ENCODE assay signal across 14 cellular contexts in genomic region chr12:6443361-6443983, GRCh38. TPM values are rescaled to one million over a fixed set of nuclear protein-coding genes. Genes with fewer than 3 reads are reported as not detected.
A peak's percentile ranks its signal among the peaks of the same experiment; 100 is the strongest.
DNase-seq lines count a peak whose midpoint lies in the region; ATAC-seq, FAIRE-seq and TF ChIP-seq lines count a peak whose summit lies in the region.
"Had no signal": no experiment of that assay in that cellular context is flagged by ENCODE, and none has a peak within 500 bp of the region (broad histone marks: within the 10 kb centered on the region; RNA-seq: fewer than 3 reads in every experiment).

No MANE protein-coding gene starts in this region.

- H4K5ac ChIP-seq in H1 (ENCODE audit: insufficient read length, low read depth, low read length): no peak overlapping the region

- POLR2A ChIA-PET in H1 (lab: Charles Lee; ENCODE audit: partially characterized antibody): interaction anchor here (0.8 to 4.2 kb wide), 10 partner anchors 8 to 100 kb away, joined by 3 to 22 read pairs (median 5); partner anchors contain the start of genes GAPDH, TAPBPL and VAMP1

- H2BK5ac ChIP-seq in H1 (ENCODE audit: low read depth, low read length): 0 out of 2 replicates have a peak overlapping the region, but pooled peaks have one; percentile 21

- no peak for DNase-seq in H1 (ENCODE audit: low read depth in 1 of 2, low spot score in 2 of 2)
- DNase-seq: COR-L47; effector CD4-positive, alpha-beta T cell; hypothalamus; NCI-H526 had no signal

- 85% methylated on average over 9 of the region's 9 CpGs; no CpG with 5 or more reads in 1 of the 2 experiments for WGBS in H1 (ENCODE audit: extremely low coverage in 1 of 2, insufficient coverage in 1 of 2, insufficient read length in 1 of 2, insufficient replicate concordance in 2 of 2, low coverage in 1 of 2, low lambda C conversion rate in 2 of 2, missing lambda C conversion rate in 1 of 2), 2 experiments

- no peak for TF ChIP-seq POLR2A in H1 (IDR thresholded peaks at IDR 0.05; ENCODE audit: control extremely low read depth in 1 of 2, low read depth in 2 of 2, low read length in 2 of 2)

- H3K14ac ChIP-seq in H1 (ENCODE audit: insufficient read length): no peak overlapping the region

- no peak overlapping the region for H2AK5ac ChIP-seq in H1 (ENCODE audit: low read depth, low read length)

- no peak overlapping the region for H4K91ac ChIP-seq in H1 (replicated peaks; ENCODE audit: insufficient read length, low read length)

- H3K56ac ChIP-seq in H1 (replicated peaks; ENCODE audit: insufficient read length, low read depth, low read length): no peak overlapping the region

- TF ChIP-seq EP300 in H1 (IDR thresholded peaks at IDR 0.05; ENCODE audit: borderline replicate concordance in 1 of 2, low read depth in 2 of 2, low read length in 2 of 2): no peak

- no peak overlapping the region for H4K8ac ChIP-seq in H1 (ENCODE audit: extremely low read depth, insufficient read depth, low read length)

- peaks cover 0 to 13% (median 0%) of the 10 kb centered on the region in 11 experiments; a peak in 2 of 22 replicates for H3K36me3 ChIP-seq in BLaER1 treated with 17β-estradiol and CSF1 and Interleukin-3, amounts not matched to agents 10 nM and 100 nM
- H3K36me3 ChIP-seq in OCI-LY3 (replicated peaks; ENCODE audit: low read depth, low read length) (peaks cover 4% of the 10 kb centered on the region), H1 (ENCODE audit: control insufficient read depth in 2 of 4, insufficient read depth in 4 of 4, low read length in 3 of 4) (no peaks in the 10 kb centered on the region)

- no peak for FAIRE-seq in H1 (lab: Jason Lieb, UNC)

- no peak overlapping the region for H3K4me3 ChIP-seq in BLaER1 treated with 17β-estradiol and CSF1 and Interleukin-3, amounts not matched to agents 10 nM and 100 nM
- H3K4me3 ChIP-seq in OCI-LY3 (ENCODE audit: low read length) (no peak overlapping the region), H1 (ENCODE audit: extremely low read depth in 1 of 4, insufficient read depth in 2 of 4, low read depth in 3 of 4, low read length in 4 of 4) (no peak overlapping the region)
- H3K4me3 ChIP-seq: thoracic aorta had no signal

- no peak overlapping the region for H2BK12ac ChIP-seq in H1 (ENCODE audit: low read depth, low read length)

- TF ChIP-seq CTCF in OCI-LY3 (IDR thresholded peaks at IDR 0.05; ENCODE audit: low read depth, low read length) (no peak), H1 (IDR thresholded peaks at IDR 0.05; ENCODE audit: control extremely low read depth in 1 of 3, insufficient read depth in 1 of 3, low read depth in 1 of 3, low read length in 3 of 3) (no peak)

- H3K23ac ChIP-seq in H1 (ENCODE audit: insufficient read length): no peak overlapping the region

- no peaks in the 10 kb centered on the region for H3K23me2 ChIP-seq in H1 (ENCODE audit: low read depth, low read length)

- H2BK20ac ChIP-seq in H1 (ENCODE audit: low read length): no peak overlapping the region

- ATAC-seq in GM18907 (IDR thresholded peaks at IDR 0.05; ENCODE audit: unreplicated experiment) (peak; percentile 32), HG03039 (IDR thresholded peaks at IDR 0.05; ENCODE audit: unreplicated experiment) (no peak), HG03571 (IDR thresholded peaks at IDR 0.05; ENCODE audit: unreplicated experiment) (no peak), HG03442 (IDR thresholded peaks at IDR 0.05; ENCODE audit: unreplicated experiment) (no peak), GM21390 (IDR thresholded peaks at IDR 0.05; ENCODE audit: unreplicated experiment) (no peak)

- no peak overlapping the region for H3K4ac ChIP-seq in H1 (replicated peaks; ENCODE audit: insufficient read length, low read depth, low read length)

- no peak for TF ChIP-seq RAD21 in H1 (IDR thresholded peaks at IDR 0.05 in 1 of 2, conservative IDR thresholded peaks at IDR 0.05 in 1 of 2; ENCODE audit: low read depth in 2 of 2, low read length in 2 of 2)

- H3K79me1 ChIP-seq in H1 (ENCODE audit: low read depth, low read length): no peaks in the 10 kb centered on the region

- H3K18ac ChIP-seq in H1 (ENCODE audit: extremely low read depth, low read length): no peak overlapping the region

- peak overlapping the region in 7 of 11 experiments; percentile 2 to 56 (median 25); a peak in 7 of 22 replicates for H3K9ac ChIP-seq in BLaER1 treated with 17β-estradiol and CSF1 and Interleukin-3, amounts not matched to agents 10 nM and 100 nM
- H3K9ac ChIP-seq in OCI-LY3 (ENCODE audit: low read length) (no peak overlapping the region), H1 (replicated peaks in 1 of 4; ENCODE audit: extremely low read depth in 1 of 4, low read depth in 3 of 4, low read length in 3 of 4) (no peak overlapping the region)

- H2AFZ ChIP-seq in OCI-LY3 (ENCODE audit: low read depth, low read length) (no peak overlapping the region), H1 (ENCODE audit: low read length) (no peak overlapping the region)

- CTCF ChIA-PET in H1 (lab: Charles Lee; ENCODE audit: partially characterized antibody): interaction anchor here (1.3 to 5.1 kb wide), 8 partner anchors 9 to 117 kb away, joined by 3 to 42 read pairs (median 10); no protein-coding TSS in a partner anchor

- peak overlapping the region in 7 of 11 experiments; percentile 29 to 71 (median 58); a peak in 14 of 22 replicates for H3K27ac ChIP-seq in BLaER1 treated with 17β-estradiol and CSF1 and Interleukin-3, amounts not matched to agents 10 nM and 100 nM
- H3K27ac ChIP-seq in OCI-LY3 (ENCODE audit: low read length) (no peak overlapping the region), H1 (ENCODE audit: low read depth, low read length) (no peak overlapping the region)
- H3K27ac ChIP-seq: thoracic aorta had no signal

- H2BK15ac ChIP-seq in H1 (ENCODE audit: low read length): no peak overlapping the region

- H3K4me1 ChIP-seq in BLaER1 treated with 17β-estradiol and CSF1 and Interleukin-3, amounts not matched to agents 10 nM and 100 nM: peaks cover 53 to 83% (median 69%) of the 10 kb centered on the region in 10 experiments
- H3K4me1 ChIP-seq in OCI-LY3 (ENCODE audit: low read length) (peaks cover 24% of the 10 kb centered on the region), H1 (replicated peaks in 1 of 4; ENCODE audit: control insufficient read depth in 3 of 4, insufficient read depth in 4 of 4, low read length in 3 of 4) (no peaks in the 10 kb centered on the region)

- peak overlapping the region; percentile 19 to 95 (median 81) for H3K4me2 ChIP-seq in BLaER1 treated with 17β-estradiol and CSF1 and Interleukin-3, amounts not matched to agents 10 nM and 100 nM
- peak overlapping the region; percentile 24; the same call in 1 of the 2 replicates for H3K4me2 ChIP-seq in OCI-LY3 (ENCODE audit: low read length)
- H3K4me2 ChIP-seq in H1 (ENCODE audit: insufficient read depth in 1 of 2, low read depth in 2 of 2, low read length in 2 of 2): no peak overlapping the region

- no peaks in the 10 kb centered on the region for H3K27me3 ChIP-seq in BLaER1 treated with 17β-estradiol and CSF1 and Interleukin-3, amounts not matched to agents 10 nM and 100 nM
- H3K27me3 ChIP-seq in OCI-LY3 (ENCODE audit: low read depth, low read length) (no peaks in the 10 kb centered on the region), H1 (replicated peaks in 1 of 4; ENCODE audit: control insufficient read depth in 3 of 4, extremely low read depth in 1 of 4, insufficient read depth in 3 of 4, low read length in 3 of 4) (no peaks in the 10 kb centered on the region)

- no peaks in the 10 kb centered on the region for H4K20me1 ChIP-seq in BLaER1 treated with 17β-estradiol and CSF1 and Interleukin-3, amounts not matched to agents 10 nM and 100 nM
- H4K20me1 ChIP-seq in OCI-LY3 (ENCODE audit: insufficient read depth, low read length) (no peaks in the 10 kb centered on the region), H1 (replicated peaks in 1 of 2; ENCODE audit: control insufficient read depth in 1 of 2, insufficient read depth in 2 of 2, low read length in 2 of 2) (no peaks in the 10 kb centered on the region)

- no peaks in the 10 kb centered on the region for H3K9me3 ChIP-seq in BLaER1 treated with 17β-estradiol and CSF1 and Interleukin-3, amounts not matched to agents 10 nM and 100 nM (replicated peaks in 1 of 11)
- peaks cover 13% of the 10 kb centered on the region; the same call in 1 of the 2 replicates for H3K9me3 ChIP-seq in OCI-LY3 (ENCODE audit: insufficient read depth, low read length)
- H3K9me3 ChIP-seq in H1 (ENCODE audit: insufficient read depth in 2 of 2, low read depth in 1 of 2, low read length in 1 of 2): no peaks in the 10 kb centered on the region
- H3K9me3 ChIP-seq: thoracic aorta had no signal

- no peak overlapping the region for H2BK120ac ChIP-seq in H1 (replicated peaks; ENCODE audit: low read depth, low read length)

- H3K79me2 ChIP-seq in OCI-LY3 (ENCODE audit: low read length) (no peaks in the 10 kb centered on the region), H1 (ENCODE audit: control insufficient read depth in 1 of 2, insufficient read depth in 2 of 2, low read length in 2 of 2) (no peaks in the 10 kb centered on the region)

RNA-seq across cellular contexts. Expression of gene CD27, which starts 1.3 kb away (rescaled TPM):
- 0.28 TPM in 1 of 2 replicates, not detected in the other for total RNA-seq in H1 (2021; fragmentation: NEBNext Ultra II Directional; extraction: Animal tissue kit (Norgen Biotek cat#: 25700))
- 0.39 TPM in 2 replicates for polyA plus RNA-seq in H1 (2011; rRNA removed)
- 0.30 TPM for polyA plus RNA-seq in H1 (2011; cell fraction: cytosol; rRNA removed)
- 0.19 TPM for polyA plus RNA-seq in H1 (2011; cell fraction: nucleus; rRNA removed)
- polyA plus RNA-seq in H1 (2012, experiment 1 of 2): 0.31 to 0.60 TPM (median 0.42 TPM) in 4 replicates
- 0.31 TPM for polyA plus RNA-seq in H1 (2012, experiment 2 of 2)
- 0.18 TPM for polyA plus RNA-seq in H1 (2013, experiment 1 of 2)
- polyA plus RNA-seq in H1 (2013, experiment 2 of 2): 0.13 TPM
- polyA minus RNA-seq in H1 (2011; rRNA and poly(A)+ RNA removed): 0.22 and 0.60 TPM in 2 replicates
- not detected for polyA minus RNA-seq in H1 (2011; cell fraction: cytosol; rRNA and poly(A)+ RNA removed)
- not detected for polyA minus RNA-seq in H1 (2011; cell fraction: nucleus; rRNA and poly(A)+ RNA removed)
- total RNA-seq: MCF 10A had no signal

RNA-seq across cellular contexts. Expression of gene TAPBPL, which starts 8.4 kb away (rescaled TPM):
- total RNA-seq in H1 (2021; fragmentation: NEBNext Ultra II Directional; extraction: Animal tissue kit (Norgen Biotek cat#: 25700)): 0.61 and 0.67 TPM in 2 replicates
- 1.5 and 1.6 TPM in 2 replicates for polyA plus RNA-seq in H1 (2011; rRNA removed)
- polyA plus RNA-seq in H1 (2011; cell fraction: cytosol; rRNA removed): 0.72 TPM
- polyA plus RNA-seq in H1 (2011; cell fraction: nucleus; rRNA removed): 1.7 TPM
- 1.3 to 2.0 TPM (median 1.6 TPM) in 4 replicates for polyA plus RNA-seq in H1 (2012, experiment 1 of 2)
- polyA plus RNA-seq in H1 (2012, experiment 2 of 2): 0.37 TPM
- polyA plus RNA-seq in H1 (2013, experiment 1 of 2): 0.41 TPM
- polyA plus RNA-seq in H1 (2013, experiment 2 of 2): 0.70 TPM
- polyA minus RNA-seq in H1 (2011; rRNA and poly(A)+ RNA removed): 1.00 and 1.5 TPM in 2 replicates
- not detected for polyA minus RNA-seq in H1 (2011; cell fraction: cytosol; rRNA and poly(A)+ RNA removed)
- polyA minus RNA-seq in H1 (2011; cell fraction: nucleus; rRNA and poly(A)+ RNA removed): 1.6 TPM

RNA-seq across cellular contexts. Expression of gene VAMP1, which starts 27.0 kb away (rescaled TPM):
- 9.3 and 10.8 TPM in 2 replicates for total RNA-seq in H1 (2021; fragmentation: NEBNext Ultra II Directional; extraction: Animal tissue kit (Norgen Biotek cat#: 25700))
- polyA plus RNA-seq in H1 (2011; rRNA removed): 23.1 and 28.2 TPM in 2 replicates
- polyA plus RNA-seq in H1 (2011; cell fraction: cytosol; rRNA removed): 32.5 TPM
- polyA plus RNA-seq in H1 (2011; cell fraction: nucleus; rRNA removed): 132 TPM
- 14.8 to 22.9 TPM (median 21.4 TPM) in 4 replicates for polyA plus RNA-seq in H1 (2012, experiment 1 of 2)
- 7.8 TPM for polyA plus RNA-seq in H1 (2012, experiment 2 of 2)
- 13.7 TPM for polyA plus RNA-seq in H1 (2013, experiment 1 of 2)
- 13.4 TPM for polyA plus RNA-seq in H1 (2013, experiment 2 of 2)
- polyA minus RNA-seq in H1 (2011; rRNA and poly(A)+ RNA removed): 12.5 and 12.6 TPM in 2 replicates
- polyA minus RNA-seq in H1 (2011; cell fraction: cytosol; rRNA and poly(A)+ RNA removed): 15.7 TPM
- polyA minus RNA-seq in H1 (2011; cell fraction: nucleus; rRNA and poly(A)+ RNA removed): 17.7 TPM

RNA-seq across cellular contexts. Expression of gene MRPL51, which starts 49.6 kb away (rescaled TPM):
- total RNA-seq in H1 (2021; fragmentation: NEBNext Ultra II Directional; extraction: Animal tissue kit (Norgen Biotek cat#: 25700)): 318 and 331 TPM in 2 replicates
- 101 and 119 TPM in 2 replicates for polyA plus RNA-seq in H1 (2011; rRNA removed)
- 179 TPM for polyA plus RNA-seq in H1 (2011; cell fraction: cytosol; rRNA removed)
- polyA plus RNA-seq in H1 (2011; cell fraction: nucleus; rRNA removed): 62.0 TPM
- 250 to 352 TPM (median 276 TPM) in 4 replicates for polyA plus RNA-seq in H1 (2012, experiment 1 of 2)
- polyA plus RNA-seq in H1 (2012, experiment 2 of 2): 64.2 TPM
- polyA plus RNA-seq in H1 (2013, experiment 1 of 2): 764 TPM
- polyA plus RNA-seq in H1 (2013, experiment 2 of 2): 884 TPM
- 25.9 and 35.9 TPM in 2 replicates for polyA minus RNA-seq in H1 (2011; rRNA and poly(A)+ RNA removed)
- 36.5 TPM for polyA minus RNA-seq in H1 (2011; cell fraction: cytosol; rRNA and poly(A)+ RNA removed)
- 27.2 TPM for polyA minus RNA-seq in H1 (2011; cell fraction: nucleus; rRNA and poly(A)+ RNA removed)

RNA-seq across cellular contexts. Expression of gene NCAPD2, which starts 50.4 kb away (rescaled TPM):
- total RNA-seq in H1 (2021; fragmentation: NEBNext Ultra II Directional; extraction: Animal tissue kit (Norgen Biotek cat#: 25700)): 129 and 132 TPM in 2 replicates
- 55.8 and 69.6 TPM in 2 replicates for polyA plus RNA-seq in H1 (2011; rRNA removed)
- 80.8 TPM for polyA plus RNA-seq in H1 (2011; cell fraction: cytosol; rRNA removed)
- 136 TPM for polyA plus RNA-seq in H1 (2011; cell fraction: nucleus; rRNA removed)
- polyA plus RNA-seq in H1 (2012, experiment 1 of 2): 87.4 to 104 TPM (median 95.1 TPM) in 4 replicates
- polyA plus RNA-seq in H1 (2012, experiment 2 of 2): 28.6 TPM
- 55.8 TPM for polyA plus RNA-seq in H1 (2013, experiment 1 of 2)
- polyA plus RNA-seq in H1 (2013, experiment 2 of 2): 51.4 TPM
- polyA minus RNA-seq in H1 (2011; rRNA and poly(A)+ RNA removed): 177 and 197 TPM in 2 replicates
- 94.8 TPM for polyA minus RNA-seq in H1 (2011; cell fraction: cytosol; rRNA and poly(A)+ RNA removed)
- polyA minus RNA-seq in H1 (2011; cell fraction: nucleus; rRNA and poly(A)+ RNA removed): 106 TPM

Comparison
In these comparisons a context has a peak if more than half of its experiments do, and no peak if none do; other contexts are left out.
1. H3K27ac ChIP-seq: peak in BLaER1 treated with 17β-estradiol and CSF1 and Interleukin-3, amounts not matched to agents 10 nM and 100 nM (7 of 11); none in OCI-LY3 (single experiment) and H1 (single experiment).
2. H3K4me2 ChIP-seq: peak in BLaER1 treated with 17β-estradiol and CSF1 and Interleukin-3, amounts not matched to agents 10 nM and 100 nM (11 of 11) and OCI-LY3 (single experiment); none in H1 (0 of 2).
3. H3K9ac ChIP-seq: peak in BLaER1 treated with 17β-estradiol and CSF1 and Interleukin-3, amounts not matched to agents 10 nM and 100 nM (7 of 11); none in OCI-LY3 (single experiment) and H1 (0 of 4).